In the genomic region with DNA sequence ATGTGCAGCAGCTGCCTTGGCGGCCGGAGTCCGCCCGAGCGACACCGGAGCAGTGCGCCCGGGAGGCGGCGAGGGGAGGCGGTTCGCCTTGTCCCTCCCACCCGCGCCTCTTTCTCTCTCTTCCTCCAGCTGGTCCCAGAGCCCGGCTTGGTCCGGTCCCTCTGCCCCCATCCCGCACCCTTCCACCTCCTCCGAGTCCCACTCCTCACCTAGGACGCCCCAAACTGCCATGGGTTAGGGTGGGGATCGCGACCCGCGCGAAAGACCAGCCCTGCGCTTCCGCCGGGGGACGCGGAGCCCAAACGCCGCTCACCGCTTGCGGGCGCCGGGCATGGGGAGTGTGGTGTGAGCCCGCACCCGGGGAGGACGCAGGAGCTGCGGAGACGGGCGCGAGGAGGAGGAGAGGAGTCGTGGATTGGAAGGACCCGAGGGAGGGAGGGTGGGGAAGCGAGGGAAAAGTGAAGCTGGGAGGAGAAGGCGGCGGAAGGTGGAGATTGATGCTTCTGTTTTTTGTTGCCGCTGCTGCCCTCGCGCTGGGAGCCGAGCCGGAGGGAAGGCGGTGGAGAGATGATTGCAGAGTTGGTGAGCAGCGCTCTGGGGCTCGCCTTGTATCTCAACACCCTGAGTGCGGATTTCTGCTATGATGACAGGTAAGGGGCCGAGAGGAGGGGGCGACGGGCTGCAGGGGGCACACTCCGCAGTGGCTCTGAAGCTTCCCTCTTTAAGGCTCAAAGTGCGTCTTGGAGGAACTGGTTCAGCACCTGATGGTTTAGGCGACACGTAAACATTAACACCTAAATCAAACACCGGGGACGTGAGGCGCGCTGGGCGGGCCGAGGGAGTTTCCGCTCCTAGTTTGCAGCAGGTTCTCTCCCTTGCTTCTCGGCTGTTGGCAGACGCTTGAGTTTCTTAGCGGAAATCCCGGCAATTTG, we compare ENCODE assay signal across 8 cellular contexts. TPM values are rescaled to one million over a fixed set of nuclear protein-coding genes. Genes with fewer than 3 reads are reported as not detected.
DNase-seq lines count a peak whose midpoint lies in the region; ATAC-seq and TF ChIP-seq lines count a peak whose summit lies in the region.

No MANE protein-coding gene starts in this region.

- no peaks in the 10 kb centered on the region for H3F3A ChIP-seq in PC-3 (ENCODE audit: low read length, unreplicated experiment)

- H3K9me2 ChIP-seq in PC-3 (replicated peaks; ENCODE audit: low read length) = no peaks in the 10 kb centered on the region

- POLR2A ChIA-PET in PC-3 (lab: Charles Lee; ENCODE audit: unreplicated experiment) = interaction anchor here (0.6 kb wide), 5 partner anchors 169 to 1253 kb away, joined by 3 to 5 read pairs (median 3); no protein-coding TSS in a partner anchor

- H3K27me3 Mint-ChIP-seq in CD4-positive, CD25-positive, alpha-beta regulatory T cell = peaks cover 5% of the 10 kb centered on the region
- peaks cover 19% of the 10 kb centered on the region for H3K27me3 Mint-ChIP-seq in activated T-helper 2 cell treated with anti-CD3 and anti-CD28 coated beads, Interferon-gamma antibody, Interleukin-2, Interleukin-4, amounts not matched to agents 10 μg/mL and 5 μg/mL and 100 μg/mL, durations not matched to agents 14 hours and 24 hours and 36 hours (ENCODE audit: low read depth)

- TF ChIP-seq CTCF in PC-3 (conservative IDR thresholded peaks at IDR 0.05; ENCODE audit: low read depth, low read length) = no peak
- no peak for TF ChIP-seq CTCF in fibroblast of villous mesenchyme (IDR thresholded peaks at IDR 0.05; ENCODE audit: insufficient read depth, low read depth, low read length)
- TF ChIP-seq CTCF in neutrophil (IDR thresholded peaks at IDR 0.05) = no peak

- peaks cover 22% of the 10 kb centered on the region for H3K4me1 ChIP-seq in CD4-positive, CD25-positive, alpha-beta regulatory T cell (ENCODE audit: control insufficient read depth, insufficient read depth, low read length, poor library complexity, severe bottlenecking)
- H3K4me1 ChIP-seq in PC-3 (ENCODE audit: insufficient read depth, low read length) (peaks cover 42% of the 10 kb centered on the region), neutrophil (ENCODE audit: control insufficient read depth in 1 of 2, insufficient read depth in 1 of 2, low read depth in 1 of 2, low read length in 1 of 2) (peaks cover 21% of the 10 kb centered on the region in 2 experiments)

- H3K4me3 ChIP-seq in CD4-positive, CD25-positive, alpha-beta regulatory T cell (ENCODE audit: low read depth, low read length) = peak overlapping the region; percentile 97
- H3K4me3 ChIP-seq in PC-3 (ENCODE audit: low read length) = peak overlapping the region; percentile 76
- peak overlapping the region; percentile 79 for H3K4me3 ChIP-seq in fibroblast of villous mesenchyme (ENCODE audit: low read depth, low read length)
- H3K4me3 ChIP-seq in neutrophil (ENCODE audit: low read depth in 1 of 2, low read length in 1 of 2) = peak overlapping the region; percentile 81

- peak overlapping the region; percentile 89 for H3K4me2 ChIP-seq in PC-3 (ENCODE audit: low read length)

- peak overlapping the region; percentile 93 to 99 (median 97) for H3K4me3 Mint-ChIP-seq in CD4-positive, CD25-positive, alpha-beta regulatory T cell
- H3K4me3 Mint-ChIP-seq in activated T-helper 2 cell treated with anti-CD3 and anti-CD28 coated beads, Interferon-gamma antibody, Interleukin-2, Interleukin-4, amounts not matched to agents 10 μg/mL and 5 μg/mL and 100 μg/mL, durations not matched to agents 14 hours and 24 hours and 36 hours (ENCODE audit: low read depth) = peak overlapping the region; percentile 98

- peak overlapping the region; percentile 88 for H3K27ac ChIP-seq in CD4-positive, CD25-positive, alpha-beta regulatory T cell (ENCODE audit: insufficient read depth, low read length, poor library complexity, severe bottlenecking)
- H3K27ac ChIP-seq in PC-3 (ENCODE audit: low read length) (peak overlapping the region; percentile 96), neutrophil (peak overlapping the region; percentile 88), temporal lobe (ENCODE audit: low read depth, low read length) (peak overlapping the region; percentile 95)

- CTCF ChIA-PET in PC-3 (lab: Charles Lee) = interaction anchor here (0.6 to 1.9 kb wide), 3 partner anchors 160 to 1816 kb away, joined by 3 to 9 read pairs (median 3); no protein-coding TSS in a partner anchor

- peak overlapping the region; percentile 32 to 95 (median 87) for H3K27ac Mint-ChIP-seq in CD4-positive, CD25-positive, alpha-beta regulatory T cell
- H3K27ac Mint-ChIP-seq in activated T-helper 2 cell treated with anti-CD3 and anti-CD28 coated beads, Interferon-gamma antibody, Interleukin-2, Interleukin-4, amounts not matched to agents 10 μg/mL and 5 μg/mL and 100 μg/mL, durations not matched to agents 14 hours and 24 hours and 36 hours = peak overlapping the region; percentile 76

- H3K9me3 ChIP-seq in CD4-positive, CD25-positive, alpha-beta regulatory T cell (ENCODE audit: control insufficient read depth in 2 of 2, low read length in 2 of 2) = no peaks in the 10 kb centered on the region
- H3K9me3 ChIP-seq in PC-3 (ENCODE audit: low read length) = no peaks in the 10 kb centered on the region
- H3K9me3 ChIP-seq in neutrophil = no peaks in the 10 kb centered on the region

- DNase-seq in CD4-positive, CD25-positive, alpha-beta regulatory T cell = peak; percentile 39 to 79 (median 57)
- peak; percentile 56 for DNase-seq in PC-3
- peak; percentile 46 for DNase-seq in activated T-helper 2 cell treated with anti-CD3 and anti-CD28 coated beads, Interferon-gamma antibody, Interleukin-2, Interleukin-4, amounts not matched to agents 10 μg/mL and 5 μg/mL and 100 μg/mL, durations not matched to agents 14 hours and 24 hours and 36 hours (ENCODE audit: low spot score)
- peak; percentile 18 for DNase-seq in fibroblast of villous mesenchyme (ENCODE audit: low read depth)

- H3K4me1 Mint-ChIP-seq in CD4-positive, CD25-positive, alpha-beta regulatory T cell = peaks cover 0 to 22% (median 14%) of the 10 kb centered on the region in 4 donors
- H3K4me1 Mint-ChIP-seq in activated T-helper 2 cell treated with anti-CD3 and anti-CD28 coated beads, Interferon-gamma antibody, Interleukin-2, Interleukin-4, amounts not matched to agents 10 μg/mL and 5 μg/mL and 100 μg/mL, durations not matched to agents 14 hours and 24 hours and 36 hours (ENCODE audit: low read depth) = peaks cover 18% of the 10 kb centered on the region

- no peaks in the 10 kb centered on the region; the same call in 1 of the 2 replicates for H4K20me1 ChIP-seq in PC-3 (ENCODE audit: low read length)

- H3K79me2 ChIP-seq in PC-3 (ENCODE audit: low read length) = peaks cover 33% of the 10 kb centered on the region

- peak overlapping the region; percentile 79 for H2AFZ ChIP-seq in PC-3 (ENCODE audit: low read length)

- no peaks in the 10 kb centered on the region for H3K9me3 Mint-ChIP-seq in CD4-positive, CD25-positive, alpha-beta regulatory T cell
- H3K9me3 Mint-ChIP-seq in activated T-helper 2 cell treated with anti-CD3 and anti-CD28 coated beads, Interferon-gamma antibody, Interleukin-2, Interleukin-4, amounts not matched to agents 10 μg/mL and 5 μg/mL and 100 μg/mL, durations not matched to agents 14 hours and 24 hours and 36 hours = no peaks in the 10 kb centered on the region

- peak; percentile 27 to 39 for ATAC-seq in CD4-positive, CD25-positive, alpha-beta regulatory T cell (ENCODE audit: low read depth in 2 of 2)
- ATAC-seq in GM19463 (IDR thresholded peaks at IDR 0.05; ENCODE audit: unreplicated experiment) (peak; percentile 24), HG03571 (IDR thresholded peaks at IDR 0.05; ENCODE audit: unreplicated experiment) (peak; percentile 28), PC-3 (peak; percentile 41)

- intact Hi-C loops in PC-3 (cut with micrococcal nuclease) = loop anchor here (2.0 to 10.0 kb wide), 6 partner anchors 36 to 1710 kb away; no protein-coding TSS in a partner anchor
- intact Hi-C loops in activated T-helper 2 cell treated with anti-CD3 and anti-CD28 coated beads, Interferon-gamma antibody, Interleukin-2, Interleukin-4, amounts not matched to agents 10 μg/mL and 5 μg/mL and 100 μg/mL, durations not matched to agents 14 hours and 24 hours and 36 hours (cut with micrococcal nuclease) = loop anchor here (2.0 to 5.0 kb wide), 4 partner anchors 190 to 1140 kb away; no protein-coding TSS in a partner anchor

- BruUV-seq in PC-3 (replicated peaks; lab: Mats Ljungman, UMichigan) = no TSS peak

- H3K27me3 ChIP-seq in CD4-positive, CD25-positive, alpha-beta regulatory T cell (ENCODE audit: control insufficient read depth, insufficient read depth, low read length) = peaks cover 2% of the 10 kb centered on the region
- no peaks in the 10 kb centered on the region for H3K27me3 ChIP-seq in PC-3 (ENCODE audit: low read length)
- peaks cover 32% of the 10 kb centered on the region for H3K27me3 ChIP-seq in neutrophil

- no peaks in the 10 kb centered on the region for H3K36me3 ChIP-seq in CD4-positive, CD25-positive, alpha-beta regulatory T cell (ENCODE audit: control insufficient read depth, insufficient read depth, low read length)
- H3K36me3 ChIP-seq in PC-3 (ENCODE audit: low read depth, low read length) (0 out of 2 replicates have a peak, but pooled peaks cover 7% of the 10 kb centered on the region), neutrophil (no peaks in the 10 kb centered on the region)

- H3K9ac ChIP-seq in PC-3 (ENCODE audit: low read length) = peak overlapping the region; percentile 88

- peaks cover 4% of the 10 kb centered on the region for H3K36me3 Mint-ChIP-seq in CD4-positive, CD25-positive, alpha-beta regulatory T cell
- H3K36me3 Mint-ChIP-seq in activated T-helper 2 cell treated with anti-CD3 and anti-CD28 coated beads, Interferon-gamma antibody, Interleukin-2, Interleukin-4, amounts not matched to agents 10 μg/mL and 5 μg/mL and 100 μg/mL, durations not matched to agents 14 hours and 24 hours and 36 hours (ENCODE audit: low read depth) = no peaks in the 10 kb centered on the region

RNA-seq across cellular contexts. Expression of a gene that starts 0.6 kb away (rescaled TPM):
- total RNA-seq in CD4-positive, CD25-positive, alpha-beta regulatory T cell = 6.3 TPM
- polyA plus RNA-seq in CD4-positive, CD25-positive, alpha-beta regulatory T cell = under 1 TPM; 0.10 to 0.35 (median 0.19) TPM
- total RNA-seq in PC-3 (2014; rRNA removed) (10.7 and 17.5 TPM in 2 replicates), fibroblast of villous mesenchyme (1.6 and 5.2 TPM in 2 replicates), temporal lobe (23.4 TPM)
- 2.5 and 3.0 TPM in 2 replicates for total RNA-seq in activated T-helper 2 cell treated with anti-CD3 and anti-CD28 coated beads, Interferon-gamma antibody, Interleukin-2, Interleukin-4, amounts not matched to agents 10 μg/mL and 5 μg/mL and 100 μg/mL, durations not matched to agents 14 hours and 24 hours and 36 hours

Comparison
In these comparisons a context has a peak if more than half of its experiments do, and no peak if none do; other contexts are left out.
1. Peak in every context shown above with its lines: DNase-seq, ATAC-seq, H3K4me3 ChIP-seq and H3K27ac ChIP-seq.